8 cellular contexts compared by ENCODE assay signal in the genomic region with DNA sequence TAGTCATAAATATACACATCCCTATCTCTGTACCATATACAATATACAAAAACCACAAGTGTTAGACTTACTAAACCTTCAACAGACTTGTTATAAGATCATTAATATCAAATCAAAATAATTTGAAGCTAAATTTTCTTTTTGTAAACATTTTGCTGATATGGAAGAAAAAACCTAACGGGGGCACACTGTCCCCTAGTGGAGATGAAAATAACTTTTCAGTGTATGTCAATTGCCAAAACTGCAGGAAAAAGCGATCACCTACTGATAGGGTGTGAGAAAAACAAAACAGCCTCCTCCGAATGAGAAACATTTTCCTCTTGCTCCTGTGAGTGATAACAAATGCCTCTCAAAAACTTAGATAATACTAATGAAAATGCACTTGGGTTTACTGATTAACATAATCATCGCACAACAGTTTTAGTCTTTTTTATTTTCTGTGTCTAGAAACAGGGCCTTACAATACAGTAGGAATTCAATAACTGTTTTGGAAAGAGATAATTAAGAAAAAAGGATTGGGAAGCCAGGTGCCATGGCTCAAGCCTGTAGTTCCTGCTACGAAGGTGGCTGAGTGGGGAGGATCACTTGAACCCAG.
A peak's percentile ranks its signal among the peaks of the same experiment; 100 is the strongest.
DNase-seq lines count a peak whose midpoint lies in the region; ATAC-seq and TF ChIP-seq lines count a peak whose summit lies in the region.

No MANE protein-coding gene starts in this region.

- H3K4me1 Mint-ChIP-seq in stimulated activated naive CD8-positive, alpha-beta T cell treated with anti-CD3 and anti-CD28 coated beads, Interleukin-15, amount 100 ng/mL, for 72 hours: no peaks in the 10 kb centered on the region

- CTCF ChIA-PET in HEK293T (lab: Yijun Ruan, JAX): interaction anchor here (0.7 to 1.1 kb wide), 5 partner anchors 11 to 461 kb away, joined by 3 to 5 read pairs (median 3); no protein-coding TSS in a partner anchor

- no peak overlapping the region for H3K4me3 Mint-ChIP-seq in stimulated activated naive CD8-positive, alpha-beta T cell treated with anti-CD3 and anti-CD28 coated beads, Interleukin-15, amount 100 ng/mL, for 72 hours

- DNase-seq in AG20443 (ENCODE audit: low spot score) (peak; percentile 28), HEK293T (ENCODE audit: extremely low spot score) (peak; percentile 27), adipocyte (ENCODE audit: low read depth) (peak; percentile 17), kidney epithelial cell (ENCODE audit: low read depth) (no peak), COLO668 (lab: John Stamatoyannopoulos, UW; ENCODE audit: unreplicated experiment) (no peak), NCI-H2227 treated with DMSO at 0.1 percent for 48 hours (lab: John Stamatoyannopoulos, UW) (no peak)
- DNase-seq in stimulated activated naive CD8-positive, alpha-beta T cell treated with anti-CD3 and anti-CD28 coated beads, Interleukin-15, amount 100 ng/mL, for 72 hours: no peak

- POLR2A ChIA-PET in HEK293T (lab: Yijun Ruan, JAX): no interaction called here

- peak; percentile 61 for TF ChIP-seq CTCF in kidney epithelial cell (IDR thresholded peaks at IDR 0.05; ENCODE audit: insufficient read depth, low read length, poor library complexity, severe bottlenecking)

- H3K9me3 ChIP-seq in adipocyte (ENCODE audit: control insufficient read depth, low read length): no peaks in the 10 kb centered on the region

- no peak overlapping the region for H3K4me3 ChIP-seq in adipocyte (ENCODE audit: low read length)
- no peak overlapping the region for H3K4me3 ChIP-seq in kidney epithelial cell (ENCODE audit: low read depth, low read length)

- no peak overlapping the region for H3K9ac ChIP-seq in adipocyte (ENCODE audit: low read length)

- H3K27me3 ChIP-seq in adipocyte (replicated peaks; ENCODE audit: control insufficient read depth, insufficient read depth, low read length) (no peaks in the 10 kb centered on the region), kidney epithelial cell (ENCODE audit: control insufficient read depth, insufficient read depth, low read length) (no peaks in the 10 kb centered on the region)

- H3K27ac Mint-ChIP-seq in stimulated activated naive CD8-positive, alpha-beta T cell treated with anti-CD3 and anti-CD28 coated beads, Interleukin-15, amount 100 ng/mL, for 72 hours: no peak overlapping the region

- peaks cover 7% of the 10 kb centered on the region for H3K27me3 Mint-ChIP-seq in stimulated activated naive CD8-positive, alpha-beta T cell treated with anti-CD3 and anti-CD28 coated beads, Interleukin-15, amount 100 ng/mL, for 72 hours

- H3K9me3 Mint-ChIP-seq in stimulated activated naive CD8-positive, alpha-beta T cell treated with anti-CD3 and anti-CD28 coated beads, Interleukin-15, amount 100 ng/mL, for 72 hours: peaks cover 0 to 6% of the 10 kb centered on the region in 2 donors

- no peak for ATAC-seq in GM21717 (IDR thresholded peaks at IDR 0.05; ENCODE audit: unreplicated experiment)
- no peak for ATAC-seq in stimulated activated naive CD8-positive, alpha-beta T cell treated with anti-CD3 and anti-CD28 coated beads, Interleukin-15, amount 100 ng/mL, for 72 hours

- no peaks in the 10 kb centered on the region for H3K4me1 ChIP-seq in adipocyte (ENCODE audit: control insufficient read depth, insufficient read depth, low read length)

- H3K36me3 ChIP-seq in adipocyte (ENCODE audit: control insufficient read depth, insufficient read depth, low read length, severe bottlenecking) (no peaks in the 10 kb centered on the region), kidney epithelial cell (ENCODE audit: control insufficient read depth, insufficient read depth, low read length) (no peaks in the 10 kb centered on the region)

TF ChIP-seq in HEK293T, 16 proteins besides CTCF, POLR2A, EP300 and RAD21:
- TF ChIP-seq HDGF (IDR thresholded peaks at IDR 0.05; ENCODE audit: borderline replicate concordance) (no peak), SP1 (IDR thresholded peaks at IDR 0.05) (no peak), SUZ12 (IDR thresholded peaks at IDR 0.05) (no peak), ELF4 (IDR thresholded peaks at IDR 0.05) (no peak), ZNF384 (IDR thresholded peaks at IDR 0.05) (no peak), L3MBTL2 (conservative IDR thresholded peaks at IDR 0.05) (no peak), FOXM1 (IDR thresholded peaks at IDR 0.05; ENCODE audit: borderline replicate concordance) (no peak), ARNT (IDR thresholded peaks at IDR 0.05) (no peak), FOXA1 (IDR thresholded peaks at IDR 0.05) (no peak), TARDBP (IDR thresholded peaks at IDR 0.05) (no peak), CTBP1 (IDR thresholded peaks at IDR 0.05; ENCODE audit: borderline replicate concordance) (no peak)

Comparison
In these comparisons a context has a peak if more than half of its experiments do, and no peak if none do; other contexts are left out.
1. DNase-seq: peak in AG20443 (single experiment), HEK293T (single experiment) and adipocyte (single experiment); none in kidney epithelial cell (single experiment), COLO668 (single experiment), stimulated activated naive CD8-positive, alpha-beta T cell treated with anti-CD3 and anti-CD28 coated beads, Interleukin-15, amount 100 ng/mL, for 72 hours (0 of 2) and NCI-H2227 treated with DMSO at 0.1 percent for 48 hours (single experiment).